ENCODE assay signal across 22 cellular contexts in the genomic region with DNA sequence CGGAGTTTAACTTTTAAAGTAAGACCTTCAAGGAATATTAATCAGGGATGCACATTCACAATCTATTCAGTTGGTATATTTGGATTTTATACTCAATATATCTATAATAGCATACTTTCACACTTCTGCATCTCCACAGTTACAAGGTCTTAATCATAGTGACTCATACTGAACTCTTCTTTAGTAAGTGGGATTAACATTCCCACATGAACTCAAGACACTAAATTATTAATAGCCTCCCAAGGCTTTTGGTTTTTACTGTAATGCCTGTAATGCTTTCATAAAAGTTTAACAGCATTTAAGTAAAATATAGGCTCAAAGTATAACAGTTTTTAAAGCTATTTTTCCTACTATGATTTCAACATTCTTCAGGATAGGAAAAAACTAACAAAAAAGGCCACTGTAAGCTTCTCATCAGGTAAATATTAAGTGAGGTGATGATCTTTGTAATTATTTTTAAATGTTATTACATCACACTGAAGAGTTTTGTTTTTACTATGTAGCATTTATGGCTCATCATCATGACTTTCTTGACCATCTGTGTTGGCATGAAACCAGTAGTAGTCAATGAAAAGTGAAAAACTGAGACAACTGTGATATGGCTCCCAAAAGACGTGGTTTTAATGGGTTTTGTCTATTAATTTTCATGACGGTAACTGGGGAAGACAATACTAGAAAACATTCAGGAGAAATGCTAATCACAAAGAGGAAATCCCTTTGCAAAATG.
DNase-seq lines count a peak whose midpoint lies in the region; ATAC-seq, FAIRE-seq and TF ChIP-seq lines count a peak whose summit lies in the region.
"Had no signal": no experiment of that assay in that cellular context is flagged by ENCODE, and none has a peak within 500 bp of the region (broad histone marks: within the 10 kb centered on the region; RNA-seq: fewer than 3 reads in every experiment).

No MANE protein-coding gene starts in this region.

- H3K9me3 ChIP-seq in SK-N-SH: no peaks in the 10 kb centered on the region
- no peaks in the 10 kb centered on the region for H3K9me3 ChIP-seq in smooth muscle cell (replicated peaks; ENCODE audit: low read depth)
- peaks cover 0 to 5% (median 0%) of the 10 kb centered on the region in 3 donors for H3K9me3 ChIP-seq in gastroesophageal sphincter
- H3K9me3 ChIP-seq: gastrocnemius medialis, lower lobe of right lung, MG63 had no signal

- H3K27me3 ChIP-seq in SK-N-SH (ENCODE audit: insufficient read depth): no peaks in the 10 kb centered on the region
- H3K27me3 ChIP-seq in smooth muscle cell (ENCODE audit: low read depth): no peaks in the 10 kb centered on the region
- H3K27me3 ChIP-seq in gastroesophageal sphincter: no peaks in the 10 kb centered on the region
- H3K27me3 ChIP-seq: gastrocnemius medialis, MG63, upper lobe of left lung had no signal

- H3K9ac ChIP-seq in SK-N-SH (no peak overlapping the region), smooth muscle cell (ENCODE audit: low read depth) (no peak overlapping the region)

- no peak for TF ChIP-seq CTCF in SK-N-SH (IDR thresholded peaks at IDR 0.05)
- no peak for TF ChIP-seq CTCF in smooth muscle cell (IDR thresholded peaks at IDR 0.05; ENCODE audit: borderline replicate concordance, insufficient read depth, poor library complexity, severe bottlenecking)
- TF ChIP-seq CTCF in gastroesophageal sphincter (IDR thresholded peaks at IDR 0.05): no peak

- no peaks in the 10 kb centered on the region for H3K4me1 ChIP-seq in SK-N-SH (ENCODE audit: control insufficient read depth in 1 of 2, insufficient read depth in 2 of 2, low read depth in 1 of 2, low read length in 1 of 2)
- peaks cover 8% of the 10 kb centered on the region for H3K4me1 ChIP-seq in smooth muscle cell (ENCODE audit: low read depth)
- H3K4me1 ChIP-seq in gastroesophageal sphincter: peaks cover 0 to 11% (median 0%) of the 10 kb centered on the region in 3 donors
- H3K4me1 ChIP-seq: gastrocnemius medialis, lower lobe of right lung, upper lobe of left lung had no signal

- H3F3A ChIP-seq in SK-N-SH (replicated peaks; ENCODE audit: insufficient read depth): no peaks in the 10 kb centered on the region
- H3F3A ChIP-seq in smooth muscle cell (ENCODE audit: low read depth): peaks cover 4% of the 10 kb centered on the region

- 63% methylated on average over 3 of the region's 3 CpGs for WGBS in SK-N-SH (ENCODE audit: low lambda C conversion rate)
- 60% methylated on average over 3 of the region's 3 CpGs for WGBS in smooth muscle cell (ENCODE audit: low lambda C conversion rate)
- 70 to 100% methylated on average over 1 to 3 of the region's 3 CpGs for WGBS in gastroesophageal sphincter (ENCODE audit: low coverage in 1 of 2), 2 donors

- POLR2A ChIA-PET in SK-N-SH (lab: Yijun Ruan, JAX): no interaction called here

- no peaks in the 10 kb centered on the region for H3K79me2 ChIP-seq in SK-N-SH (ENCODE audit: insufficient read depth)
- no peaks in the 10 kb centered on the region for H3K79me2 ChIP-seq in smooth muscle cell (ENCODE audit: low read depth)

- FAIRE-seq in RCC 7860 (lab: Jason Lieb, UNC): peak; percentile 91

- CTCF ChIA-PET in SK-N-SH (lab: Yijun Ruan, JAX): no interaction called here

- no peak overlapping the region for H3K27ac ChIP-seq in SK-N-SH (ENCODE audit: low read depth in 2 of 2, low read length in 1 of 2)
- H3K27ac ChIP-seq in smooth muscle cell (ENCODE audit: low read depth): peak overlapping the region; percentile 57
- H3K27ac ChIP-seq in gastroesophageal sphincter: no peak overlapping the region
- H3K27ac ChIP-seq: 22Rv1, gastrocnemius medialis, lower lobe of right lung, upper lobe of left lung had no signal

- ATAC-seq in SK-N-SH treated with all-trans-retinoic acid at 6 μM for 48 hours: no peak
- peak; percentile 67 for ATAC-seq in esophagus mucosa
- ATAC-seq in gastroesophageal sphincter: no peak
- ATAC-seq in HG02571 (IDR thresholded peaks at IDR 0.05; ENCODE audit: unreplicated experiment): no peak
- ATAC-seq: effector memory CD8-positive, alpha-beta T cell; gastrocnemius medialis; lower lobe of right lung; natural killer cell; Panc1 had no signal

- no peaks in the 10 kb centered on the region for H3K9me2 ChIP-seq in SK-N-SH

- no peak overlapping the region for H2AFZ ChIP-seq in SK-N-SH (ENCODE audit: low read depth)
- no peak overlapping the region for H2AFZ ChIP-seq in smooth muscle cell (ENCODE audit: low read depth)

- H3K4me3 ChIP-seq in SK-N-SH (ENCODE audit: low read depth in 2 of 2, low read length in 1 of 2) (no peak overlapping the region), smooth muscle cell (no peak overlapping the region), gastroesophageal sphincter (no peak overlapping the region)
- H3K4me3 ChIP-seq: gastrocnemius medialis, lower lobe of right lung, MG63, upper lobe of left lung had no signal

- no peak for TF ChIP-seq EP300 in SK-N-SH (IDR thresholded peaks at IDR 0.05; ENCODE audit: borderline replicate concordance in 1 of 2, low read depth in 1 of 2, low read length in 1 of 2)
- TF ChIP-seq EP300 in gastroesophageal sphincter (IDR thresholded peaks at IDR 0.05): no peak

- H3K36me3 ChIP-seq in SK-N-SH (replicated peaks in 1 of 2; ENCODE audit: control insufficient read depth in 1 of 2, insufficient read depth in 2 of 2, low read length in 1 of 2): no peaks in the 10 kb centered on the region
- no peaks in the 10 kb centered on the region for H3K36me3 ChIP-seq in smooth muscle cell (ENCODE audit: low read depth)
- no peaks in the 10 kb centered on the region for H3K36me3 ChIP-seq in gastroesophageal sphincter
- H3K36me3 ChIP-seq: gastrocnemius medialis, lower lobe of right lung, MG63, upper lobe of left lung had no signal

- no peak for TF ChIP-seq RAD21 in SK-N-SH (IDR thresholded peaks at IDR 0.05; ENCODE audit: low read length)

- H4K20me1 ChIP-seq in SK-N-SH (ENCODE audit: insufficient read depth) (no peaks in the 10 kb centered on the region), smooth muscle cell (ENCODE audit: low read depth) (no peaks in the 10 kb centered on the region)

- DNase-seq in SK-N-SH (no peak), RCC 7860 (ENCODE audit: low spot score) (peak; percentile 76), smooth muscle cell (lab: John Stamatoyannopoulos, UW; ENCODE audit: unreplicated experiment) (no peak), putamen (ENCODE audit: low spot score) (no peak)
- DNase-seq: central memory CD4-positive, alpha-beta T cell; DND-41; effector memory CD8-positive, alpha-beta T cell; gastrocnemius medialis; GOT3; lower lobe of right lung; MG63; natural killer cell; NCI-H187 treated with DMSO at 0.1 percent for 48 hours; NCI-H69; stimulated activated CD4-positive, alpha-beta T cell treated with anti-CD3 and anti-CD28 coated beads, Interleukin-15, amount 100 ng/mL, for 24 hours; upper lobe of left lung had no signal

- TF ChIP-seq POLR2A in gastroesophageal sphincter (IDR thresholded peaks at IDR 0.05): no peak

- H3K4me2 ChIP-seq in SK-N-SH (no peak overlapping the region), smooth muscle cell (peak overlapping the region; percentile 12)

TF ChIP-seq in SK-N-SH, 30 proteins besides CTCF, POLR2A, EP300 and RAD21 (continues in another document):
- TF ChIP-seq NRF1 (IDR thresholded peaks at IDR 0.05; ENCODE audit: low read depth, low read length) (no peak), JUND (IDR thresholded peaks at IDR 0.05) (no peak), GATA2 (CRISPR knock-in tag; IDR thresholded peaks at IDR 0.05) (no peak)
- TF ChIP-seq, protein P1, sequence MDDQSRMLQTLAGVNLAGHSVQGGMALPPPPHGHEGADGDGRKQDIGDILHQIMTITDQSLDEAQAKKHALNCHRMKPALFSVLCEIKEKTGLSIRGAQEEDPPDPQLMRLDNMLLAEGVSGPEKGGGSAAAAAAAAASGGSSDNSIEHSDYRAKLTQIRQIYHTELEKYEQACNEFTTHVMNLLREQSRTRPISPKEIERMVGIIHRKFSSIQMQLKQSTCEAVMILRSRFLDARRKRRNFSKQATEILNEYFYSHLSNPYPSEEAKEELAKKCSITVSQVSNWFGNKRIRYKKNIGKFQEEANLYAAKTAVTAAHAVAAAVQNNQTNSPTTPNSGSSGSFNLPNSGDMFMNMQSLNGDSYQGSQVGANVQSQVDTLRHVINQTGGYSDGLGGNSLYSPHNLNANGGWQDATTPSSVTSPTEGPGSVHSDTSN (IDR thresholded peaks at IDR 0.05): no peak
- TF ChIP-seq, protein P2, sequence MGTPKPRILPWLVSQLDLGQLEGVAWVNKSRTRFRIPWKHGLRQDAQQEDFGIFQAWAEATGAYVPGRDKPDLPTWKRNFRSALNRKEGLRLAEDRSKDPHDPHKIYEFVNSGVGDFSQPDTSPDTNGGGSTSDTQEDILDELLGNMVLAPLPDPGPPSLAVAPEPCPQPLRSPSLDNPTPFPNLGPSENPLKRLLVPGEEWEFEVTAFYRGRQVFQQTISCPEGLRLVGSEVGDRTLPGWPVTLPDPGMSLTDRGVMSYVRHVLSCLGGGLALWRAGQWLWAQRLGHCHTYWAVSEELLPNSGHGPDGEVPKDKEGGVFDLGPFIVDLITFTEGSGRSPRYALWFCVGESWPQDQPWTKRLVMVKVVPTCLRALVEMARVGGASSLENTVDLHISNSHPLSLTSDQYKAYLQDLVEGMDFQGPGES (IDR thresholded peaks at IDR 0.05; ENCODE audit: low read depth, low read length): no peak

TF ChIP-seq in SK-N-SH treated with all-trans-retinoic acid at 6 μM for 48 hours, 23 proteins besides CTCF, POLR2A, EP300 and RAD21:
- TF ChIP-seq ARNTL (CRISPR knock-in tag; IDR thresholded peaks at IDR 0.05; ENCODE audit: borderline replicate concordance, low read depth) (no peak), ESRRG (CRISPR knock-in tag; IDR thresholded peaks at IDR 0.05) (no peak)
